In the genomic region with DNA sequence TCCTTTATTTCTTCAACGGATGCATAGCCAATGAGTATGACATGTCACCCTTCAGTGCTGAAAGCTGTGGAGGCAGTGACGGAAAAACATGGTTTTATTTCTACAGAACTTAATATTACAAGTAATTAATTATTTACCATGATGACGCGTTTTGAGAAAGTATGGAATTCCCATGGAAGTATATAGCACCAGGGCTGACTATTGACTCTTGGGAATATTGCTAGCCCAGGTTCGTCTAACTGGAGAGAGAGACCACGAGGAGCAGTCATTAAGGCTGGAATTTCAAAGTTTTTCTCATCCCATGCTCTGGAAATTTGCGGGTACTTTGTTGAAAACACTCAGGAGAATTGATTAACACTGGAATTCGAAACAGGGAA, we compare ENCODE assay signal across 9 cellular contexts.
DNase-seq lines count a peak whose midpoint lies in the region; ATAC-seq and TF ChIP-seq lines count a peak whose summit lies in the region.
"Had no signal": no experiment of that assay in that cellular context is flagged by ENCODE, and none has a peak within 500 bp of the region (broad histone marks: within the 10 kb centered on the region; RNA-seq: fewer than 3 reads in every experiment).

No MANE protein-coding gene starts in this region.

- no peak for ATAC-seq in GM19452 (IDR thresholded peaks at IDR 0.05; ENCODE audit: unreplicated experiment)

- no CpG with 5 or more reads among the region's 8 CpGs for WGBS in neuronal stem cell (ENCODE audit: extremely low coverage in 2 of 2, insufficient read length in 2 of 2, insufficient replicate concordance in 1 of 2), 2 donors

- no peaks in the 10 kb centered on the region for H3K4me1 ChIP-seq in NT2/D1 (ENCODE audit: insufficient read depth, insufficient read length)
- peaks cover 0 to 1% of the 10 kb centered on the region in 2 donors for H3K4me1 ChIP-seq in neuronal stem cell (ENCODE audit: control insufficient read depth in 2 of 2, insufficient read depth in 1 of 2, low read depth in 1 of 2, low read length in 2 of 2)

- no peak overlapping the region for H2BK15ac ChIP-seq in neuronal stem cell (ENCODE audit: low read length)

- H3K36me3 Mint-ChIP-seq in T-helper 2 cell treated with Interferon-gamma antibody and Interleukin-4, amounts not matched to agents 5 μg/mL and 100 μg/mL, for 36 hours (ENCODE audit: low read depth): peaks cover 5% of the 10 kb centered on the region

- no peak overlapping the region for H3K18ac ChIP-seq in neuronal stem cell (ENCODE audit: low read length)

- H3K27me3 ChIP-seq in NT2/D1 (ENCODE audit: insufficient read depth, insufficient read length): peaks cover 17% of the 10 kb centered on the region
- H3K27me3 ChIP-seq in neuronal stem cell (ENCODE audit: control insufficient read depth in 3 of 3, insufficient read depth in 3 of 3, low read depth in 1 of 3, low read length in 3 of 3): peaks cover 0 to 56% (median 16%) of the 10 kb centered on the region in 3 experiments

- H3K9me3 ChIP-seq in NT2/D1 (ENCODE audit: insufficient read depth, low read length): no peaks in the 10 kb centered on the region
- peaks cover 0 to 1% of the 10 kb centered on the region in 2 donors for H3K9me3 ChIP-seq in neuronal stem cell (replicated peaks in 1 of 2; ENCODE audit: control insufficient read depth in 2 of 2, insufficient read depth in 1 of 2, low read depth in 1 of 2, low read length in 2 of 2)

- peaks cover 10% of the 10 kb centered on the region for H3K9me3 Mint-ChIP-seq in T-helper 2 cell treated with Interferon-gamma antibody and Interleukin-4, amounts not matched to agents 5 μg/mL and 100 μg/mL, for 36 hours

- H3K27ac ChIP-seq in coronary artery (no peak overlapping the region), neuronal stem cell (replicated peaks; ENCODE audit: low read length) (no peak overlapping the region)
- H3K27ac ChIP-seq: VCaP had no signal

- H4K91ac ChIP-seq in neuronal stem cell (ENCODE audit: low read depth, low read length, poor library complexity): no peak overlapping the region

- no peak overlapping the region for H4K8ac ChIP-seq in neuronal stem cell (ENCODE audit: low read depth, low read length)

- peak overlapping the region; percentile 66 for H2AFZ ChIP-seq in neuronal stem cell (ENCODE audit: low read length)

- no peak overlapping the region for H2BK12ac ChIP-seq in neuronal stem cell (ENCODE audit: low read length)

- peak overlapping the region; percentile 51 for H3K4me2 ChIP-seq in neuronal stem cell (ENCODE audit: insufficient read depth, low read length, poor library complexity, severe bottlenecking)

- H3K9ac ChIP-seq in NT2/D1 (ENCODE audit: insufficient read length, low read depth) (peak overlapping the region; percentile 53), neuronal stem cell (ENCODE audit: low read depth, low read length, poor library complexity) (no peak overlapping the region)

- no peak for DNase-seq in T-helper 2 cell treated with Interferon-gamma antibody and Interleukin-4, amounts not matched to agents 5 μg/mL and 100 μg/mL, for 36 hours (ENCODE audit: low spot score)
- DNase-seq in T-helper 2 cell (no peak), NT2/D1 (ENCODE audit: low read depth, low spot score) (no peak), coronary artery (ENCODE audit: low spot score) (no peak), neuronal stem cell (ENCODE audit: low spot score) (no peak)
- no peak for DNase-seq in stimulated activated naive CD4-positive, alpha-beta T cell treated with Interleukin-2 at 50 U/mL for 16 hours (lab: John Stamatoyannopoulos, UW)
- no peak for DNase-seq in effector CD4-positive, alpha-beta T cell

- H3K27ac Mint-ChIP-seq in T-helper 2 cell treated with Interferon-gamma antibody and Interleukin-4, amounts not matched to agents 5 μg/mL and 100 μg/mL, for 36 hours: no peak overlapping the region

- H3K36me3 ChIP-seq in NT2/D1 (ENCODE audit: insufficient read depth, insufficient read length, low read length) (no peaks in the 10 kb centered on the region), neuronal stem cell (replicated peaks in 1 of 2; ENCODE audit: control insufficient read depth in 2 of 2, insufficient read depth in 2 of 2, low read length in 2 of 2) (no peaks in the 10 kb centered on the region)

- H3K4ac ChIP-seq in neuronal stem cell (ENCODE audit: low read length): no peak overlapping the region

- H3K14ac ChIP-seq in neuronal stem cell (ENCODE audit: low read length): no peak overlapping the region

- H3K79me1 ChIP-seq in neuronal stem cell (ENCODE audit: low read depth, low read length): no peaks in the 10 kb centered on the region

- peak overlapping the region; percentile 82 for H3K4me3 Mint-ChIP-seq in T-helper 2 cell treated with Interferon-gamma antibody and Interleukin-4, amounts not matched to agents 5 μg/mL and 100 μg/mL, for 36 hours

- TF ChIP-seq CTCF in coronary artery (IDR thresholded peaks at IDR 0.05): no peak

- no peak overlapping the region for H2BK120ac ChIP-seq in neuronal stem cell (ENCODE audit: low read depth, low read length)

- H2BK5ac ChIP-seq in neuronal stem cell (ENCODE audit: low read length): no peak overlapping the region

- no peak overlapping the region for H3K23ac ChIP-seq in neuronal stem cell (ENCODE audit: low read depth, low read length, poor library complexity)

- H2AK5ac ChIP-seq in neuronal stem cell (ENCODE audit: low read depth, low read length): no peak overlapping the region

- H3K4me3 ChIP-seq in NT2/D1 (ENCODE audit: insufficient read length, low read depth): peak overlapping the region; percentile 42
- peak overlapping the region; percentile 31 for H3K4me3 ChIP-seq in coronary artery
- peak overlapping the region; percentile 49 to 82 for H3K4me3 ChIP-seq in neuronal stem cell (ENCODE audit: low read length in 2 of 2)

- peaks cover 21% of the 10 kb centered on the region for H3K4me1 Mint-ChIP-seq in T-helper 2 cell treated with Interferon-gamma antibody and Interleukin-4, amounts not matched to agents 5 μg/mL and 100 μg/mL, for 36 hours (ENCODE audit: low read depth)

- H3K27me3 Mint-ChIP-seq in T-helper 2 cell treated with Interferon-gamma antibody and Interleukin-4, amounts not matched to agents 5 μg/mL and 100 μg/mL, for 36 hours (ENCODE audit: low read depth): peaks cover 70% of the 10 kb centered on the region
